In the genomic region with DNA sequence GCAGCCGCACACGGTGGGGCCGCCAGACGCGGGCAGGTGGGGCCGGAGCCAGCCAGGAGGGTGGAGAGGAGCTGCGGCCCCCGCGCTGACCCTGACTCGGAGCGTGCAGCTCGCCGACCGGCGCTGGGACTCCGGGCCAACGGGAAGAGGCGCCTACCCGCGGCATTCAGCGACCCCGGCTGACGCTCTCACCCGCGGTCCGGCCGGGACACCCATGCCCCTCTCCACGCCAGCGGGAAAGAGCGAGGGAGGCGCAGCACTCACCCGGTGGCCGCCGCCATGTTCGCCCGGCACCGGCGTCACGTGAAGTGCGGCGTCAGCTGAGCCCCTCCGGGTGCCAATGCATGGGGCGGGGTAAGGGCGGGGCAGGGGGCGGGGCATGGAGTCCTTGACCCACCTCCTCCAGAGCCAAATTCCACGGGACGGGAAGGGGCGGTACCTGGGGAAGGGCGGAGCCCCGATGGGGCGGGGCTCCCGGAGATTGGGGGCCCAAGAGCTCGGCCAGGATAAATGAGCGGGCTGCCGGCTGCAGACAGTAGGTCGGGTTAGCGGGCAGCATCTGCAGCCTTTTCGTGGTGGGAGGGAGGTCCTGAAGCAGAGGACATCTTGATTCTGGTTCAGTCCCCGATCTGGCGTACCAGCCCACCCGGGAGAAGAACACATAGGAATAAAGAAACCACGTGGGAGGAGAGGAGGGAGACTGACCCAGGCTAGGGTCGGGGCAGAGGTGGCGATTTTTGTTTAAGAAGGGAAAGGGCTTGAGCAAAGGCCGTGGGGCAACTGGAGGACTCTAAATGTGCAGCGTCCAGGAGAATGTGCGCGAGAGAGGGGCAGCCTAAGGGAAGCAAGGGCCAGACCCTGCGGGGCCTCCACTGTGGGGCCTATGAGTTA, we compare ENCODE assay signal across 8 cellular contexts. TPM values are rescaled to one million over a fixed set of nuclear protein-coding genes. Genes with fewer than 3 reads are reported as not detected.
DNase-seq lines count a peak whose midpoint lies in the region; ATAC-seq and TF ChIP-seq lines count a peak whose summit lies in the region.

A gene (minus strand): TSS at position 312 of the 891 bp plus-strand sequence. CDS start 31 bp downstream, at position 281.

- intact Hi-C loops in Right ventricle myocardium superior (cut with DNase I) = no loop called here
- intact Hi-C loops in tibial artery (cut with DNase I; ENCODE audit: low total_unique reads) = no loop called here

- peaks cover 18% of the 10 kb centered on the region for H3K4me1 Mint-ChIP-seq in HFFc6 (ENCODE audit: low read depth)
- H3K4me1 Mint-ChIP-seq in activated naive CD8-positive, alpha-beta T cell treated with anti-CD3 and anti-CD28 coated beads, Interleukin-2, amount 10 ng/mL, durations not matched to agents 7 days and 5 days = peaks cover 22% of the 10 kb centered on the region

- H3K27ac ChIP-seq in SU-DHL-6 (ENCODE audit: low read depth, low read length) (no peak within 1 kb of the TSS), parathyroid adenoma (peak within 1 kb of the TSS; percentile 29), tibial artery (peak within 1 kb of the TSS; percentile 62 to 77)

- POLR2A ChIA-PET in activated naive CD8-positive, alpha-beta T cell treated with anti-CD3 and anti-CD28 coated beads, Interleukin-2, amount 10 ng/mL, durations not matched to agents 7 days and 5 days (lab: Charles Lee) = no interaction called here

- H3K79me2 ChIP-seq in SU-DHL-6 (ENCODE audit: insufficient read depth, low read length) (no peaks in the 10 kb centered on the region), parathyroid adenoma (no peaks in the 10 kb centered on the region)

- TF ChIP-seq CTCF in HFFc6 (IDR thresholded peaks at IDR 0.05) (no peak), SU-DHL-6 (IDR thresholded peaks at IDR 0.05; ENCODE audit: insufficient read depth, low read length, poor library complexity, severe bottlenecking) (no peak), parathyroid adenoma (IDR thresholded peaks at IDR 0.05) (no peak), tibial artery (IDR thresholded peaks at IDR 0.05) (peak in 1 of 2 experiments; percentile 17)

- H3K4me1 ChIP-seq in parathyroid adenoma = peaks cover 6% of the 10 kb centered on the region
- H3K4me1 ChIP-seq in tibial artery = peaks cover 0 to 19% (median 15%) of the 10 kb centered on the region in 4 donors

- H3F3A ChIP-seq in SU-DHL-6 (ENCODE audit: insufficient read depth) = no peaks in the 10 kb centered on the region

- H4K20me1 ChIP-seq in SU-DHL-6 (ENCODE audit: low read depth, low read length) = no peaks in the 10 kb centered on the region

- peaks cover 9% of the 10 kb centered on the region; the same call in 1 of the 2 replicates for H3K27me3 Mint-ChIP-seq in HFFc6 (ENCODE audit: insufficient read depth)
- H3K27me3 Mint-ChIP-seq in activated naive CD8-positive, alpha-beta T cell treated with anti-CD3 and anti-CD28 coated beads, Interleukin-2, amount 10 ng/mL, durations not matched to agents 7 days and 5 days = no peaks in the 10 kb centered on the region

- peak; percentile 73 for DNase-seq in GM04504 (ENCODE audit: low read depth)
- peak; percentile 72 for DNase-seq in HFFc6
- DNase-seq in NCI-H1092 treated with DMSO at 0.1 percent for 48 hours (lab: John Stamatoyannopoulos, UW) = peak; percentile 70
- peak; percentile 86 for DNase-seq in activated naive CD8-positive, alpha-beta T cell treated with anti-CD3 and anti-CD28 coated beads, Interleukin-2, amount 10 ng/mL, durations not matched to agents 7 days and 5 days
- peak; percentile 93 for DNase-seq in Right ventricle myocardium superior
- DNase-seq in tibial artery = peak; percentile 86 to 95

- H2AFZ ChIP-seq in SU-DHL-6 (ENCODE audit: low read depth, low read length, severe bottlenecking) (peak within 1 kb of the TSS; percentile 83), parathyroid adenoma (peak within 1 kb of the TSS; percentile 96)

- H3K36me3 ChIP-seq in SU-DHL-6 (ENCODE audit: low read length) = no peaks in the 10 kb centered on the region
- H3K36me3 ChIP-seq in parathyroid adenoma (ENCODE audit: control insufficient read depth, insufficient read depth, low read length) = no peaks in the 10 kb centered on the region
- peaks cover 0 to 6% (median 0%) of the 10 kb centered on the region in 3 donors for H3K36me3 ChIP-seq in tibial artery

- no peaks in the 10 kb centered on the region for H3K36me3 Mint-ChIP-seq in HFFc6 (ENCODE audit: low read depth)
- H3K36me3 Mint-ChIP-seq in activated naive CD8-positive, alpha-beta T cell treated with anti-CD3 and anti-CD28 coated beads, Interleukin-2, amount 10 ng/mL, durations not matched to agents 7 days and 5 days = no peaks in the 10 kb centered on the region

- ATAC-seq in activated naive CD8-positive, alpha-beta T cell treated with anti-CD3 and anti-CD28 coated beads, Interleukin-2, amount 10 ng/mL, durations not matched to agents 7 days and 5 days (ENCODE audit: low read depth) = peak; percentile 89
- peak; percentile 99 for ATAC-seq in Right ventricle myocardium superior (ENCODE audit: poor library complexity)

- H3K4me2 ChIP-seq in SU-DHL-6 (ENCODE audit: low read depth, low read length, poor library complexity, severe bottlenecking) (peak within 1 kb of the TSS; percentile 67), parathyroid adenoma (ENCODE audit: low read length) (peak within 1 kb of the TSS; percentile 71)

- peak within 1 kb of the TSS; percentile 52 for H3K27ac Mint-ChIP-seq in HFFc6
- peak within 1 kb of the TSS; percentile 32 for H3K27ac Mint-ChIP-seq in activated naive CD8-positive, alpha-beta T cell treated with anti-CD3 and anti-CD28 coated beads, Interleukin-2, amount 10 ng/mL, durations not matched to agents 7 days and 5 days

- H3K4me3 Mint-ChIP-seq in HFFc6 = peak within 1 kb of the TSS; percentile 87
- H3K4me3 Mint-ChIP-seq in activated naive CD8-positive, alpha-beta T cell treated with anti-CD3 and anti-CD28 coated beads, Interleukin-2, amount 10 ng/mL, durations not matched to agents 7 days and 5 days = peak within 1 kb of the TSS; percentile 82

- H3K9me2 ChIP-seq in SU-DHL-6 (replicated peaks; ENCODE audit: insufficient read depth, low read length) = no peaks in the 10 kb centered on the region

- H3K9me3 Mint-ChIP-seq in HFFc6 = no peaks in the 10 kb centered on the region
- no peaks in the 10 kb centered on the region for H3K9me3 Mint-ChIP-seq in activated naive CD8-positive, alpha-beta T cell treated with anti-CD3 and anti-CD28 coated beads, Interleukin-2, amount 10 ng/mL, durations not matched to agents 7 days and 5 days

- H3K27me3 ChIP-seq in SU-DHL-6 (ENCODE audit: low read length) (no peaks in the 10 kb centered on the region), parathyroid adenoma (ENCODE audit: control insufficient read depth, insufficient read depth, low read length) (no peaks in the 10 kb centered on the region), tibial artery (peaks cover 0 to 9% of the 10 kb centered on the region in 2 donors)

- H3K9ac ChIP-seq in SU-DHL-6 (ENCODE audit: low read length) (peak within 1 kb of the TSS; percentile 51), parathyroid adenoma (peak within 1 kb of the TSS; percentile 34)

- H3K9me3 ChIP-seq in SU-DHL-6 (ENCODE audit: insufficient read depth, low read length) (no peaks in the 10 kb centered on the region), parathyroid adenoma (ENCODE audit: control insufficient read depth, low read length) (no peaks in the 10 kb centered on the region), tibial artery (no peaks in the 10 kb centered on the region)

- H3K4me3 ChIP-seq in SU-DHL-6 (ENCODE audit: insufficient read depth, low read length, poor library complexity, severe bottlenecking) (peak within 1 kb of the TSS; percentile 55), parathyroid adenoma (ENCODE audit: low read depth, low read length) (peak within 1 kb of the TSS; percentile 75), tibial artery (peak within 1 kb of the TSS; percentile 74 to 97)

RNA-seq across cellular contexts. Expression of the gene that starts here (rescaled TPM):
- total RNA-seq in HFFc6 (2021; fragmentation: NEBNext Ultra II Directional; extraction: Animal tissue kit (Norgen Biotek cat#: 25700)) = 10 to 100 TPM; 57.0 to 76.9 (median 67.6) TPM
- 10 to 100 TPM; 23.5 to 26.2 TPM for total RNA-seq in activated naive CD8-positive, alpha-beta T cell treated with anti-CD3 and anti-CD28 coated beads, Interleukin-2, amount 10 ng/mL, durations not matched to agents 7 days and 5 days
- 29.6 TPM for total RNA-seq in Right ventricle myocardium superior
